Comparison of ENCODE assay signal across 23 cellular contexts in genomic region chr9:104313396-104314110, GRCh38.
"Had no signal": no experiment of that assay in that cellular context is flagged by ENCODE, and none has a peak within 500 bp of the region (broad histone marks: within the 10 kb centered on the region; RNA-seq: fewer than 3 reads in every experiment).

No MANE protein-coding gene starts in this region.

- ATAC-seq: activated T-cell treated with anti-CD3 and anti-CD28 coated beads, Interleukin-2, amount 50 U/mL, for 72 hours; left lobe of liver; naive thymus-derived CD8-positive, alpha-beta T cell; stimulated activated memory B cell treated with anti-CD40 and anti-IgM and Interleukin-4, amounts not matched to agents 10 μg/mL and 1 μg/mL and 100 μg/mL, for 72 hours had no signal

- H3K27ac ChIP-seq: breast epithelium, hepatocyte, neural progenitor cell, sigmoid colon, stomach, suprapubic skin, tibial nerve had no signal

- H3K4me3 ChIP-seq: breast epithelium, hepatocyte, neural progenitor cell, sigmoid colon, smooth muscle cell, stomach, suprapubic skin, tibial nerve had no signal

- DNase-seq: activated CD4-positive, alpha-beta T cell treated with anti-CD3 and anti-CD28 coated beads for 4 hours; activated CD4-positive, alpha-beta T cell treated with anti-CD3 and anti-CD28 coated beads, Interleukin-2, amount 50 U/mL, for 48 hours; activated CD4-positive, CD25-positive, alpha-beta regulatory T cell; activated effector memory CD4-positive, alpha-beta T cell treated with Interleukin-2 at 50 U/mL for 16 hours; activated naive CD4-positive, alpha-beta T cell treated with anti-CD3 and anti-CD28 coated beads for 36 hours; activated naive CD8-positive, alpha-beta T cell treated with anti-CD3 and anti-CD28 coated beads, Interleukin-2, amount 10 ng/mL, durations not matched to agents 7 days and 5 days; activated T-cell treated with anti-CD3 and anti-CD28 coated beads, Interleukin-2, amount 50 U/mL, for 72 hours; amniotic stem cell; effector memory CD4-positive, alpha-beta T cell; foreskin melanocyte; immature natural killer cell; naive thymus-derived CD8-positive, alpha-beta T cell; sigmoid colon; stimulated activated CD4-positive, alpha-beta T cell treated with anti-CD3 and anti-CD28 coated beads, Interleukin-15, amount 100 ng/mL, for 24 hours; stomach had no signal

- H3K27me3 ChIP-seq: breast epithelium, hepatocyte, neural progenitor cell, sigmoid colon, stomach, suprapubic skin, tibial nerve had no signal

- H3K4me1 ChIP-seq: breast epithelium, neural progenitor cell, sigmoid colon, stomach, suprapubic skin, tibial nerve had no signal

- H3K9me3 ChIP-seq: sigmoid colon, suprapubic skin had no signal

- H3K36me3 ChIP-seq: breast epithelium, neural progenitor cell, sigmoid colon, stomach, suprapubic skin, tibial nerve had no signal
